In the genomic region with DNA sequence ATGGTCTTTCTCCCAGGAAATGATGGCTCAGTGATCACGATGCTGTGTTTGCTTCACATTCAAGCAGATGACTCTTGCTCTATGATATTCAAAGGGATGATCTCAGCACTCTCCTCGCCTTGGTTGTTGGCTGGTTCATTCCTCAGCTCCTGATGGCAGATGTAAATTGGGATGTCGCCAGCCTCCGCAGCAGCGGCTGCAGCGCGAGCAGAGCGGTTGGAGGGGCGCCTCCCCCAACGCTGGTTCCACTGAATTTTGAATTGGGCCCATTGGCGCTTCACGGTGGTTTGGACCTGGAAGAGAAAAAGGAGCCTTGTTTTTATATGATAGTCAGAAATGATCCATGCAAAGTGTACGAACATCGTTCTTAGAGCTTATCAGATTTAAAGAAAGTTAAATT, we compare ENCODE assay signal across 22 cellular contexts.
"Had no signal": no experiment of that assay in that cellular context is flagged by ENCODE, and none has a peak within 500 bp of the region (broad histone marks: within the 10 kb centered on the region; RNA-seq: fewer than 3 reads in every experiment).

No MANE protein-coding gene starts in this region.

- H3K4me1 ChIP-seq: parathyroid adenoma, psoas muscle, right lobe of liver, sigmoid colon, stomach, thyroid gland, tibial nerve, upper lobe of left lung, vagina had no signal

- H3K27me3 ChIP-seq: ovary, right lobe of liver, sigmoid colon, stomach, thyroid gland, tibial nerve, upper lobe of left lung, vagina had no signal

- H3K9me3 ChIP-seq: ovary, psoas muscle, right lobe of liver, sigmoid colon, stomach, thoracic aorta, thyroid gland, tibial nerve, upper lobe of left lung, vagina had no signal

- H3K4me3 ChIP-seq: ovary, psoas muscle, right lobe of liver, sigmoid colon, stomach, thoracic aorta, thyroid gland, tibial nerve, upper lobe of left lung, vagina had no signal

- H3K36me3 ChIP-seq: ovary, right lobe of liver, sigmoid colon, stomach, thoracic aorta, thyroid gland, tibial nerve, upper lobe of left lung, vagina had no signal

- H3K27ac ChIP-seq: ovary, parathyroid adenoma, psoas muscle, right lobe of liver, sigmoid colon, stomach, thoracic aorta, thyroid gland, tibial nerve, upper lobe of left lung, vagina had no signal

- H2AFZ ChIP-seq: parathyroid adenoma had no signal

- H3K9ac ChIP-seq: parathyroid adenoma had no signal

- DNase-seq: naive thymus-derived CD8-positive, alpha-beta T cell; nephron progenitor cell; occipital lobe; ovary; psoas muscle; right lobe of liver; sigmoid colon; small intestine; stimulated activated CD4-positive, alpha-beta T cell treated with anti-CD3 and anti-CD28 coated beads, Interleukin-15, amount 100 ng/mL, for 24 hours; stimulated activated CD4-positive, alpha-beta T cell treated with anti-CD3 and anti-CD28 coated beads, Interleukin-2, amount 100 ng/mL, for 24 hours; stimulated activated CD4-positive, alpha-beta T cell treated with anti-CD3 and anti-CD28 coated beads, Interleukin-2, amount 100 ng/mL, for 48 hours; stimulated activated CD4-positive, alpha-beta T cell treated with anti-CD3 and anti-CD28 coated beads, Interleukin-4, amount 100 ng/mL, for 24 hours; stimulated activated naive B cell treated with anti-CD40 and anti-IgM and Interleukin-4, amounts not matched to agents 10 μg/mL and 1 μg/mL and 100 μg/mL, for 72 hours; stimulated activated naive CD4-positive, alpha-beta T cell treated with Interleukin-2 at 50 U/mL for 16 hours; stomach; thyroid gland; trophoblast cell had no signal

- H3K79me2 ChIP-seq: parathyroid adenoma had no signal
